33 cellular contexts compared by ENCODE assay signal in the genomic region with DNA sequence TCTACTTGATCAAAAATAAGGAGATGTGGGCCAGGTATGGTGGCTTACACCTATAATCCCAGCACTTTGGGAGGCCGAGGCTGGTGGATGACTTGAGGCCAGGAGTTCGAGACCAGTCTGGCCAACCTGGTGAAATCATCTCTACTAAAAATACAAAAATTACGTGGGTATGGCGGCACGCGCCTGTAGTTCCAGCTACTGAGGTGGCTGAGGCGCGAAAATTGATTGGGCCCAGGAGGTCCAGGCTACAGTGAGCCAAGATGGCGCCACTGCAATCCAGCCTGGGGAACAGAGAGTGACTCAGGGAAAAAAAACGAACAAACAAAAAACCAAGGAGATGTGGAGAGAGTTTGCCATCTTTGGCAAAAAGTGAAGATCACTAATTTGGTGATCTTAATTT.
DNase-seq lines count a peak whose midpoint lies in the region; ATAC-seq, FAIRE-seq and TF ChIP-seq lines count a peak whose summit lies in the region.
"Had no signal": no experiment of that assay in that cellular context is flagged by ENCODE, and none has a peak within 500 bp of the region (broad histone marks: within the 10 kb centered on the region; RNA-seq: fewer than 3 reads in every experiment).

No MANE protein-coding gene starts in this region.

- no peaks in the 10 kb centered on the region for H3K79me2 ChIP-seq in GM12878 (ENCODE audit: control insufficient read depth, insufficient read depth, low read length)
- H3K79me2 ChIP-seq in mesendoderm (ENCODE audit: control insufficient read depth, insufficient read depth, low read length), result no peaks in the 10 kb centered on the region

- no peak overlapping the region for H3K4me2 ChIP-seq in GM12878 (ENCODE audit: control insufficient read depth, insufficient read depth)
- H3K4me2 ChIP-seq in mesendoderm (ENCODE audit: low read length), result no peak overlapping the region
- H3K4me2 ChIP-seq: A549; BLaER1; BLaER1 treated with 17β-estradiol and CSF1 and Interleukin-3, amounts not matched to agents 10 nM and 100 nM had no signal

- ATAC-seq in GM12878 (no peak), GM19452 (IDR thresholded peaks at IDR 0.05; ENCODE audit: unreplicated experiment) (no peak), HG03108 (IDR thresholded peaks at IDR 0.05; ENCODE audit: unreplicated experiment) (no peak)
- ATAC-seq: A549; CD8-positive, alpha-beta T cell had no signal

- POLR2A ChIA-PET in GM12878 (lab: Charles Lee), result no interaction called here

- H3K4me1 ChIP-seq in GM12878 (ENCODE audit: control insufficient read depth, insufficient read depth, low read length), result no peaks in the 10 kb centered on the region
- no peaks in the 10 kb centered on the region for H3K4me1 ChIP-seq in mesendoderm (ENCODE audit: control insufficient read depth, low read depth, low read length)
- H3K4me1 ChIP-seq in tibial artery, result no peaks in the 10 kb centered on the region
- H3K4me1 ChIP-seq: A549; BE2C; BLaER1; BLaER1 treated with 17β-estradiol and CSF1 and Interleukin-3, amounts not matched to agents 10 nM and 100 nM; Caco-2 had no signal

- H4K8ac ChIP-seq in mesendoderm (ENCODE audit: low read depth, low read length), result no peak overlapping the region

- H2AFZ ChIP-seq in GM12878 (ENCODE audit: control insufficient read depth, low read depth, low read length), result no peak overlapping the region

- H3K56ac ChIP-seq in mesendoderm (ENCODE audit: low read length), result peak overlapping the region; percentile 38

- H3K9ac ChIP-seq in GM12878 (ENCODE audit: control insufficient read depth, insufficient read depth, low read length), result no peak overlapping the region
- no peak overlapping the region for H3K9ac ChIP-seq in mesendoderm (ENCODE audit: low read length)
- H3K9ac ChIP-seq: BLaER1; BLaER1 treated with 17β-estradiol and CSF1 and Interleukin-3, amounts not matched to agents 10 nM and 100 nM had no signal

- no peak overlapping the region for H2BK15ac ChIP-seq in mesendoderm (replicated peaks; ENCODE audit: low read depth)

- SMC1A ChIA-PET in GM12878 (lab: Charles Lee; ENCODE audit: uncharacterized antibody, unreplicated experiment), result interaction anchor here (0.8 to 14.3 kb wide), 13 partner anchors 9 to 200 kb away, joined by 3 to 270 read pairs (median 4); no protein-coding TSS in a partner anchor

- DNase-seq in M059J (ENCODE audit: low read depth) (peak; percentile 11), GM12878 (ENCODE audit: low read depth, low spot score) (no peak), mesendoderm (no peak), tibial artery (no peak)
- DNase-seq: 8988T; ACHN; AML-193; BE2C; C1 segment of cervical spinal cord; Caco-2; Calu3; CD4-positive, alpha-beta memory T cell; CD4-positive, alpha-beta T cell; CD4-positive, CD25-positive, alpha-beta regulatory T cell; CD8-positive, alpha-beta memory T cell; CD8-positive, alpha-beta T cell; COR-L47; DMS 273 treated with DMSO at 0.1 percent for 48 hours; DMS153; DMS53; DMS79; DMS79 treated with DMSO at 0.1 percent for 48 hours; DND-41; EL had no signal

- peak overlapping the region; percentile 39 for H3K18ac ChIP-seq in mesendoderm (ENCODE audit: low read length)

- TF ChIP-seq RAD21 in GM12878 (IDR thresholded peaks at IDR 0.05; ENCODE audit: insufficient read depth, low read depth, low read length), result no peak

- H3K27ac ChIP-seq in GM12878 (ENCODE audit: control insufficient read depth, insufficient read depth) (no peak overlapping the region), mesendoderm (ENCODE audit: low read depth, low read length) (no peak overlapping the region), tibial artery (no peak overlapping the region)
- H3K27ac ChIP-seq: 22Rv1; A549; BLaER1; BLaER1 treated with 17β-estradiol and CSF1 and Interleukin-3, amounts not matched to agents 10 nM and 100 nM; C4-2B had no signal

- no peaks in the 10 kb centered on the region for H4K20me1 ChIP-seq in GM12878 (ENCODE audit: control insufficient read depth, insufficient read depth)
- H4K20me1 ChIP-seq: BLaER1; BLaER1 treated with 17β-estradiol and CSF1 and Interleukin-3, amounts not matched to agents 10 nM and 100 nM had no signal

- intact Hi-C loops in GM12878 (cut with micrococcal nuclease; ENCODE audit: unreplicated experiment) (no loop called here), tibial artery (cut with DNase I; ENCODE audit: low total_unique reads) (loop anchor here (5.0 kb wide), 1 partner anchor 1024 kb away; no protein-coding TSS in a partner anchor)

- no peak for TF ChIP-seq EP300 in GM12878 (IDR thresholded peaks at IDR 0.05; ENCODE audit: borderline replicate concordance in 1 of 2, control insufficient read depth in 1 of 2, low read depth in 2 of 2, low read length in 2 of 2)

- no peak overlapping the region for H2BK120ac ChIP-seq in mesendoderm (ENCODE audit: low read depth, low read length)

- BruUV-seq in GM12878 (replicated peaks; lab: Mats Ljungman, UMichigan), result no TSS peak

- H3K79me1 ChIP-seq in mesendoderm (ENCODE audit: low read length), result no peaks in the 10 kb centered on the region

- RAD21 ChIA-PET in GM12878 (lab: Charles Lee; ENCODE audit: unreplicated experiment), result interaction anchor here (1.0 to 1.3 kb wide), 4 partner anchors 36 to 105 kb away, joined by 3 to 6 read pairs (median 4); no protein-coding TSS in a partner anchor

- H2BK5ac ChIP-seq in mesendoderm (ENCODE audit: low read length), result peak overlapping the region; percentile 35

- TF ChIP-seq CTCF in GM12878 (IDR thresholded peaks at IDR 0.05 in 2 of 3, conservative IDR thresholded peaks at IDR 0.05 in 1 of 3; ENCODE audit: control insufficient read depth in 2 of 3, extremely low read depth in 1 of 3, insufficient read depth in 1 of 3, low read depth in 3 of 3, low read length in 3 of 3) (no peak), tibial artery (IDR thresholded peaks at IDR 0.05) (no peak)

- in situ Hi-C loops in GM12878 (cut with MboI), result no loop called here

- no peaks in the 10 kb centered on the region for H3K9me3 ChIP-seq in GM12878 (replicated peaks; ENCODE audit: control insufficient read depth, insufficient read depth, low read length)
- no peaks in the 10 kb centered on the region for H3K9me3 ChIP-seq in tibial artery
- H3K9me3 ChIP-seq: A549; BE2C; BLaER1; BLaER1 treated with 17β-estradiol and CSF1 and Interleukin-3, amounts not matched to agents 10 nM and 100 nM; Caco-2 had no signal

- no peak overlapping the region for H3K23ac ChIP-seq in mesendoderm (ENCODE audit: low read length)

- H3K27me3 ChIP-seq in GM12878 (replicated peaks in 1 of 2; ENCODE audit: control insufficient read depth in 2 of 2, insufficient read depth in 2 of 2, low read length in 1 of 2) (no peaks in the 10 kb centered on the region), mesendoderm (ENCODE audit: insufficient read depth, low read length, poor library complexity) (no peaks in the 10 kb centered on the region), tibial artery (no peaks in the 10 kb centered on the region)
- H3K27me3 ChIP-seq: BE2C; BLaER1; BLaER1 treated with 17β-estradiol and CSF1 and Interleukin-3, amounts not matched to agents 10 nM and 100 nM had no signal

- H3K36me3 ChIP-seq in GM12878 (ENCODE audit: control insufficient read depth in 2 of 2, insufficient read depth in 2 of 2, low read length in 1 of 2) (no peaks in the 10 kb centered on the region), mesendoderm (ENCODE audit: control insufficient read depth, insufficient read depth, low read length) (no peaks in the 10 kb centered on the region), tibial artery (no peaks in the 10 kb centered on the region)
- H3K36me3 ChIP-seq: BE2C; BLaER1; BLaER1 treated with 17β-estradiol and CSF1 and Interleukin-3, amounts not matched to agents 10 nM and 100 nM had no signal

- no peak overlapping the region for H2AK5ac ChIP-seq in mesendoderm (ENCODE audit: low read length)

- no peak overlapping the region for H4K5ac ChIP-seq in mesendoderm (ENCODE audit: low read length)

- WGBS in GM12878 (ENCODE audit: insufficient coverage, insufficient replicate concordance, low lambda C conversion rate, missing lambda C conversion rate), result 45% methylated on average over 10 of the region's 10 CpGs
- WGBS in mesendoderm (ENCODE audit: extremely low coverage, insufficient coverage, low lambda C conversion rate), result no CpG with 5 or more reads among the region's 10 CpGs

- CTCF ChIA-PET in GM12878 (lab: Yijun Ruan, JAX), result interaction anchor here (0.7 to 12.1 kb wide), 8 partner anchors 56 to 453 kb away, joined by 3 to 118 read pairs (median 4); no protein-coding TSS in a partner anchor

- H3K4me3 ChIP-seq in GM12878, result no peak overlapping the region
- H3K4me3 ChIP-seq in mesendoderm (ENCODE audit: low read length), result no peak overlapping the region
- H3K4me3 ChIP-seq in tibial artery, result no peak overlapping the region
- H3K4me3 ChIP-seq: A549; BLaER1; BLaER1 treated with 17β-estradiol and CSF1 and Interleukin-3, amounts not matched to agents 10 nM and 100 nM had no signal

- TF ChIP-seq POLR2A in GM12878 (IDR thresholded peaks at IDR 0.05; ENCODE audit: low read depth, low read length), result no peak

- no peak for FAIRE-seq in GM12878 (lab: Jason Lieb, UNC)
- FAIRE-seq: A204.1, A549, D721Med had no signal

- peak overlapping the region; percentile 56 for H3K4ac ChIP-seq in mesendoderm (ENCODE audit: low read depth, low read length)

TF ChIP-seq in GM12878, 131 proteins besides CTCF, POLR2A, EP300 and RAD21:
- TF ChIP-seq NFIC (IDR thresholded peaks at IDR 0.05; ENCODE audit: low read depth, low read length), result no peak
- no peak for TF ChIP-seq NFYA (IDR thresholded peaks at IDR 0.05; ENCODE audit: borderline replicate concordance, low read depth, low read length)
- no peak for TF ChIP-seq LARP7 (IDR thresholded peaks at IDR 0.05)
- TF ChIP-seq, protein P1, sequence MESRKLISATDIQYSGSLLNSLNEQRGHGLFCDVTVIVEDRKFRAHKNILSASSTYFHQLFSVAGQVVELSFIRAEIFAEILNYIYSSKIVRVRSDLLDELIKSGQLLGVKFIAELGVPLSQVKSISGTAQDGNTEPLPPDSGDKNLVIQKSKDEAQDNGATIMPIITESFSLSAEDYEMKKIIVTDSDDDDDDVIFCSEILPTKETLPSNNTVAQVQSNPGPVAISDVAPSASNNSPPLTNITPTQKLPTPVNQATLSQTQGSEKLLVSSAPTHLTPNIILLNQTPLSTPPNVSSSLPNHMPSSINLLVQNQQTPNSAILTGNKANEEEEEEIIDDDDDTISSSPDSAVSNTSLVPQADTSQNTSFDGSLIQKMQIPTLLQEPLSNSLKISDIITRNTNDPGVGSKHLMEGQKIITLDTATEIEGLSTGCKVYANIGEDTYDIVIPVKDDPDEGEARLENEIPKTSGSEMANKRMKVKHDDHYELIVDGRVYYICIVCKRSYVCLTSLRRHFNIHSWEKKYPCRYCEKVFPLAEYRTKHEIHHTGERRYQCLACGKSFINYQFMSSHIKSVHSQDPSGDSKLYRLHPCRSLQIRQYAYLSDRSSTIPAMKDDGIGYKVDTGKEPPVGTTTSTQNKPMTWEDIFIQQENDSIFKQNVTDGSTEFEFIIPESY (IDR thresholded peaks at IDR 0.05), result 0 out of 2 replicates have a peak, but pooled peaks have one; percentile 64
- no peak for TF ChIP-seq RELA (IDR thresholded peaks at IDR 0.05; ENCODE audit: borderline replicate concordance, partially characterized antibody)
- no peak for TF ChIP-seq MTA2 (IDR thresholded peaks at IDR 0.05; ENCODE audit: low read depth)
